In genomic region chr21:15894596-15894995, GRCh38 we compare ENCODE assay signal across 8 cellular contexts.
DNase-seq lines count a peak whose midpoint lies in the region; ATAC-seq, FAIRE-seq and TF ChIP-seq lines count a peak whose summit lies in the region.

No MANE protein-coding gene starts in this region.

- no peak overlapping the region for H3K4me3 ChIP-seq in Loucy (ENCODE audit: low read length, poor library complexity, severe bottlenecking)

- H3K4me3 Mint-ChIP-seq in CD14-positive monocyte: no peak overlapping the region
- peak overlapping the region in 1 of 5 experiments; percentile 36 for H3K4me3 Mint-ChIP-seq in brain
- no peak overlapping the region for H3K4me3 Mint-ChIP-seq in mesothelial cell of epicardium
- no peak overlapping the region for H3K4me3 Mint-ChIP-seq in Calu3 (ENCODE audit: low read depth, unreplicated experiment)

- CTCF ChIA-PET in Calu3 (lab: Charles Lee): no interaction called here

- intact Hi-C loops in CD14-positive monocyte (cut with micrococcal nuclease): no loop called here
- intact Hi-C loops in Calu3 (cut with micrococcal nuclease; ENCODE audit: unreplicated experiment): loop anchor here (2.0 kb wide), 1 partner anchor 436 kb away; no protein-coding TSS in a partner anchor

- H3K9me3 Mint-ChIP-seq in CD14-positive monocyte: peaks cover 0 to 9% (median 4%) of the 10 kb centered on the region in 7 donors
- peaks cover 0 to 8% (median 4%) of the 10 kb centered on the region in 5 experiments for H3K9me3 Mint-ChIP-seq in brain
- H3K9me3 Mint-ChIP-seq in mesothelial cell of epicardium: peaks cover 36% of the 10 kb centered on the region
- peaks cover 6% of the 10 kb centered on the region for H3K9me3 Mint-ChIP-seq in Calu3 (ENCODE audit: low read depth, unreplicated experiment)

- H2AFZ ChIP-seq in Loucy (ENCODE audit: low read length): no peak overlapping the region

- DNase-seq in CD14-positive monocyte (ENCODE audit: low spot score) (no peak), mesothelial cell of epicardium (ENCODE audit: low spot score in 2 of 2, unreplicated experiment in 2 of 2) (no peak), GM12892 (ENCODE audit: insufficient read length) (no peak), Calu3 (no peak)
- DNase-seq in stimulated activated CD4-positive, alpha-beta T cell treated with anti-CD3 and anti-CD28 coated beads, Interleukin-1b, Interleukin-23, amount 100 ng/mL, for 48 hours: no peak

- H3K9me3 ChIP-seq in Loucy (ENCODE audit: insufficient read depth, low read depth, low read length): no peaks in the 10 kb centered on the region

- ATAC-seq in GM21529 (IDR thresholded peaks at IDR 0.05; ENCODE audit: unreplicated experiment): no peak

- H3K79me2 ChIP-seq in Loucy (ENCODE audit: insufficient read depth, low read length): no peaks in the 10 kb centered on the region

- H3K4me2 ChIP-seq in Loucy (ENCODE audit: low read depth, low read length, poor library complexity, severe bottlenecking): no peak overlapping the region

- no peaks in the 10 kb centered on the region for H4K20me1 ChIP-seq in Loucy (ENCODE audit: insufficient read depth, low read length, poor library complexity, severe bottlenecking)

- H3F3A ChIP-seq in Loucy (ENCODE audit: low read depth): no peaks in the 10 kb centered on the region

- peak; percentile 7 for TF ChIP-seq CTCF in CD14-positive monocyte (IDR thresholded peaks at IDR 0.05)
- TF ChIP-seq CTCF in Loucy (conservative IDR thresholded peaks at IDR 0.05; ENCODE audit: low read length): peak; percentile 53
- peak; percentile 76 to 85 for TF ChIP-seq CTCF in brain (conservative IDR thresholded peaks at IDR 0.05)
- peak; percentile 50 for TF ChIP-seq CTCF in mesothelial cell of epicardium (IDR thresholded peaks at IDR 0.05; ENCODE audit: unreplicated experiment)
- TF ChIP-seq CTCF in Calu3 (IDR thresholded peaks at IDR 0.05; ENCODE audit: unreplicated experiment): no peak

- H3K27ac Mint-ChIP-seq in CD14-positive monocyte (no peak overlapping the region), brain (no peak overlapping the region), mesothelial cell of epicardium (no peak overlapping the region), Calu3 (ENCODE audit: unreplicated experiment) (no peak overlapping the region)

- H3K9me2 ChIP-seq in Loucy (replicated peaks; ENCODE audit: low read depth, low read length): no peaks in the 10 kb centered on the region

- TF ChIP-seq POLR2A in GM12892 (IDR thresholded peaks at IDR 0.05; ENCODE audit: low read depth, low read length): no peak

- no peaks in the 10 kb centered on the region for H3K27me3 ChIP-seq in Loucy (ENCODE audit: insufficient read depth, low read length, poor library complexity, severe bottlenecking)

- no peaks in the 10 kb centered on the region for H3K4me1 ChIP-seq in Loucy (ENCODE audit: insufficient read depth, low read length, poor library complexity, severe bottlenecking)

- BruUV-seq in Calu3 (replicated peaks; lab: Mats Ljungman, UMichigan): no TSS peak

- no peak for FAIRE-seq in GM12892 (lab: Jason Lieb, UNC)

- no peak overlapping the region for H3K9ac ChIP-seq in Loucy (ENCODE audit: low read depth, low read length, poor library complexity, severe bottlenecking)

- no peaks in the 10 kb centered on the region for H3K4me1 Mint-ChIP-seq in CD14-positive monocyte
- peaks cover 17% of the 10 kb centered on the region for H3K4me1 Mint-ChIP-seq in brain
- peaks cover 9% of the 10 kb centered on the region for H3K4me1 Mint-ChIP-seq in mesothelial cell of epicardium
- H3K4me1 Mint-ChIP-seq in Calu3 (ENCODE audit: low read depth, unreplicated experiment): no peaks in the 10 kb centered on the region

- peaks cover 0 to 2% (median 0%) of the 10 kb centered on the region in 3 donors for H3K27me3 Mint-ChIP-seq in CD14-positive monocyte (ENCODE audit: low read depth in 3 of 3)
- H3K27me3 Mint-ChIP-seq in brain: peaks cover 4% of the 10 kb centered on the region
- H3K27me3 Mint-ChIP-seq in mesothelial cell of epicardium (ENCODE audit: low read depth): no peaks in the 10 kb centered on the region
- H3K27me3 Mint-ChIP-seq in Calu3 (ENCODE audit: unreplicated experiment): no peaks in the 10 kb centered on the region

- no peaks in the 10 kb centered on the region for H3K36me3 ChIP-seq in Loucy (ENCODE audit: insufficient read depth, low read length)

- H3K36me3 Mint-ChIP-seq in CD14-positive monocyte: no peaks in the 10 kb centered on the region
- no peaks in the 10 kb centered on the region for H3K36me3 Mint-ChIP-seq in brain
- peaks cover 43% of the 10 kb centered on the region for H3K36me3 Mint-ChIP-seq in mesothelial cell of epicardium
- no peaks in the 10 kb centered on the region for H3K36me3 Mint-ChIP-seq in Calu3 (ENCODE audit: insufficient read depth, unreplicated experiment)
